ENCODE assay signal across 8 cellular contexts in the genomic region with DNA sequence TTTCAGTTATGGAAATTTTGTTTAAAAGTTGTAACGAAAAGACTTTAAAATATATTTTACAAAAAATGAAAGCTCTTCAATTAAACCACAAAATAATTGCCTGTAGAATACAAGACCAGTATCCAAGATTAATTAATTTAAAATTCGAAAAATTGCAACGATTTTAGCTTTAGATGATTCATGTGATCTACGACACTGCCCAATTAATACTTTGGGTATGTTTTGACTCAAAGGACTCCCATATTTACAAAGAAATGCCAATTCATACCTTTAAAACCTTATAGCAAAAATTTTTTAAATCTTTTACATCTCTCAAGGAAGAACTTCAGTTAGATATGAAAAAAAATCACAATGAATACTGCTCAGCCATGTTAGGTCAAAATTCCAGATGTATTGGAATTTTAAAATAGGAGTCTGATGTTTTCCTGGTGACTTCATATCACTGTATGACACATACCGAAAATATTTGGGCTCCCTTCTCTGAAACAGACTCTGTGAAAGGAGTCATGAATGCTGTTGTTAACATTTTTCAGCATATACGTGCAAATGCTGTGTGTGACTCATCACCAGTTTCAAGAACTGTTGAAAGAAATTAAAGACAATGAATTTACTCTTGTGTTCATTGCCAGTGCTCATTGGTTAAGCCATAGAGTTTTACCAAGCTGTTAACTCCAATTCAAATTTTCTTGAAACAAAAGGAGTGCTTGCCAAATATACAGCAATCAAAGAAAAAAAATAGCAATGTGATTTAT. TPM values are rescaled to one million over a fixed set of nuclear protein-coding genes. Genes with fewer than 3 reads are reported as not detected.
A peak's percentile ranks its signal among the peaks of the same experiment; 100 is the strongest.
DNase-seq lines count a peak whose midpoint lies in the region; ATAC-seq and TF ChIP-seq lines count a peak whose summit lies in the region.

No MANE protein-coding gene starts in this region.

- TF ChIP-seq CTCF in AG09319 (IDR thresholded peaks at IDR 0.05; ENCODE audit: low read depth, low read length) = no peak
- TF ChIP-seq CTCF in coronary artery (IDR thresholded peaks at IDR 0.05) = no peak
- TF ChIP-seq CTCF in osteocyte (IDR thresholded peaks at IDR 0.05) = no peak

- ATAC-seq in GM21367 (IDR thresholded peaks at IDR 0.05; ENCODE audit: unreplicated experiment) (peak; percentile 90), HG03457 (IDR thresholded peaks at IDR 0.05; ENCODE audit: unreplicated experiment) (no peak)

- H3K4me3 ChIP-seq in coronary artery = peak overlapping the region; percentile 15

- peak overlapping the region; percentile 36 for H3K4me3 Mint-ChIP-seq in osteocyte (ENCODE audit: unreplicated experiment)

- peak overlapping the region; percentile 96 for H3K27ac Mint-ChIP-seq in osteocyte (ENCODE audit: unreplicated experiment)

- H3K9me3 Mint-ChIP-seq in osteocyte (ENCODE audit: unreplicated experiment) = no peaks in the 10 kb centered on the region

- peaks cover 60% of the 10 kb centered on the region for H3K4me1 Mint-ChIP-seq in osteocyte (ENCODE audit: unreplicated experiment)

- no peaks in the 10 kb centered on the region for H3K27me3 Mint-ChIP-seq in osteocyte (ENCODE audit: unreplicated experiment)

- H3K27ac ChIP-seq in coronary artery = peak overlapping the region; percentile 23 to 59

- H3K36me3 Mint-ChIP-seq in osteocyte (ENCODE audit: unreplicated experiment) = no peaks in the 10 kb centered on the region

- DNase-seq in AG09319 (ENCODE audit: extremely low read depth, low read depth) (peak; percentile 83), MV-4-11 (lab: John Stamatoyannopoulos, UW) (peak; percentile 60), coronary artery (ENCODE audit: low spot score) (no peak), osteocyte (ENCODE audit: extremely low spot score, unreplicated experiment) (no peak)
- DNase-seq in stimulated activated naive CD4-positive, alpha-beta T cell treated with Interleukin-2 at 50 U/mL for 16 hours (lab: John Stamatoyannopoulos, UW) = no peak
- no peak for DNase-seq in stimulated activated CD4-positive, alpha-beta T cell treated with anti-CD3 and anti-CD28 coated beads, Interleukin-4, amount 100 ng/mL, for 4 hours

RNA-seq across cellular contexts. Expression of a gene that starts 13.8 kb away (rescaled TPM):
- 91.4 and 94.5 TPM in 2 replicates for total RNA-seq in osteocyte

Comparison
In these comparisons a context has a peak if more than half of its experiments do, and no peak if none do; other contexts are left out.
1. DNase-seq: peak in AG09319 (single experiment) and MV-4-11 (single experiment); none in coronary artery (single experiment), osteocyte (single experiment), stimulated activated naive CD4-positive, alpha-beta T cell treated with Interleukin-2 at 50 U/mL for 16 hours (single experiment) and stimulated activated CD4-positive, alpha-beta T cell treated with anti-CD3 and anti-CD28 coated beads, Interleukin-4, amount 100 ng/mL, for 4 hours (0 of 2).